ENCODE assay signal across 8 cellular contexts in genomic region chr10:91797874-91798735, GRCh38. TPM values are rescaled to one million over a fixed set of nuclear protein-coding genes. Genes with fewer than 3 reads are reported as not detected.
DNase-seq lines count a peak whose midpoint lies in the region; TF ChIP-seq lines count a peak whose summit lies in the region.

Gene TNKS2, plus strand, starts transcription at chr10:91798426. Its CDS starts 265 bp downstream, at chr10:91798691.

- H3K9me2 ChIP-seq in SK-N-SH = no peaks in the 10 kb centered on the region

- H3K9ac ChIP-seq in SK-N-SH = peak within 1 kb of the TSS; percentile 84

- H3K9me3 Mint-ChIP-seq in HFFc6 = no peaks in the 10 kb centered on the region

- peak within 1 kb of the TSS; percentile 98 for H2AFZ ChIP-seq in SK-N-SH (ENCODE audit: low read depth)

- H3K4me1 ChIP-seq in SK-N-SH (ENCODE audit: control insufficient read depth in 1 of 2, insufficient read depth in 2 of 2, low read depth in 1 of 2, low read length in 1 of 2) = peaks cover 5 to 10% of the 10 kb centered on the region in 2 experiments; a peak in 3 of 4 replicates

- peak in 1 of 2 experiments; percentile 25; a peak in 1 of 4 replicates for TF ChIP-seq EP300 in SK-N-SH (IDR thresholded peaks at IDR 0.05; ENCODE audit: borderline replicate concordance in 1 of 2, low read depth in 1 of 2, low read length in 1 of 2)

- CTCF ChIA-PET in SK-N-SH (lab: Yijun Ruan, JAX) = interaction anchor here (1.4 to 1.7 kb wide), 3 partner anchors 40 to 115 kb away, joined by 3 to 7 read pairs (median 4); partner anchors contain the start of gene FGFBP3

- H3K27me3 ChIP-seq in GM06990 (replicated peaks; ENCODE audit: control insufficient read depth, insufficient read depth, low read length) (no peaks in the 10 kb centered on the region), SK-N-SH (ENCODE audit: insufficient read depth) (no peaks in the 10 kb centered on the region)

- peak; percentile 97 for DNase-seq in GM06990 (ENCODE audit: extremely low read depth, insufficient read length)
- peak; percentile 87 for DNase-seq in HFFc6
- DNase-seq in NB4 (ENCODE audit: low read depth) = peak; percentile 98
- peak; percentile 99 for DNase-seq in SK-N-SH
- peak; percentile 90 for DNase-seq in activated naive CD4-positive, alpha-beta T cell treated with anti-CD3 and anti-CD28 coated beads, Interleukin-2, amount 50 U/mL, for 16 hours
- peak; percentile 94 for DNase-seq in germinal center (ENCODE audit: low spot score)
- DNase-seq in non-pigmented ciliary epithelial cell (ENCODE audit: low read depth) = peak; percentile 38
- peak; percentile 30 to 96 (median 85) for DNase-seq in substantia nigra (lab: John Stamatoyannopoulos, UW)

- peak within 1 kb of the TSS; percentile 82 to 95 for H3K27ac ChIP-seq in SK-N-SH (ENCODE audit: low read depth in 2 of 2, low read length in 1 of 2)
- peak within 1 kb of the TSS; percentile 72 for H3K27ac ChIP-seq in substantia nigra (ENCODE audit: low read depth, low read length, poor library complexity, severe bottlenecking)

- peaks cover 47% of the 10 kb centered on the region for H3K79me2 ChIP-seq in SK-N-SH (ENCODE audit: insufficient read depth)

- no peaks in the 10 kb centered on the region for H3K27me3 Mint-ChIP-seq in HFFc6 (ENCODE audit: insufficient read depth)

- H3K27ac Mint-ChIP-seq in HFFc6 = peak within 1 kb of the TSS; percentile 86

- peak; percentile 90 for TF ChIP-seq POLR2A in NB4 (IDR thresholded peaks at IDR 0.05; ENCODE audit: extremely low read depth, insufficient read length)

- TF ChIP-seq RAD21 in SK-N-SH (IDR thresholded peaks at IDR 0.05; ENCODE audit: low read length) = no peak

- H3K36me3 Mint-ChIP-seq in HFFc6 (ENCODE audit: low read depth) = peaks cover 16% of the 10 kb centered on the region

- peaks cover 44% of the 10 kb centered on the region for H3K4me1 Mint-ChIP-seq in HFFc6 (ENCODE audit: low read depth)

- H3K36me3 ChIP-seq in GM06990 (ENCODE audit: control insufficient read depth, insufficient read depth, low read length) = no peaks in the 10 kb centered on the region
- peaks cover 8 to 14% of the 10 kb centered on the region in 2 experiments for H3K36me3 ChIP-seq in SK-N-SH (replicated peaks in 1 of 2; ENCODE audit: control insufficient read depth in 1 of 2, insufficient read depth in 2 of 2, low read length in 1 of 2)

- H3F3A ChIP-seq in SK-N-SH (replicated peaks; ENCODE audit: insufficient read depth) = peaks cover 4% of the 10 kb centered on the region

- H3K9me3 ChIP-seq in SK-N-SH = no peaks in the 10 kb centered on the region

- no peak for TF ChIP-seq CTCF in GM06990 (IDR thresholded peaks at IDR 0.05; ENCODE audit: insufficient read depth, low read length, poor library complexity, severe bottlenecking)
- TF ChIP-seq CTCF in HFFc6 (IDR thresholded peaks at IDR 0.05) = no peak
- TF ChIP-seq CTCF in NB4 (IDR thresholded peaks at IDR 0.05; ENCODE audit: low read depth, low read length) = no peak
- TF ChIP-seq CTCF in SK-N-SH (IDR thresholded peaks at IDR 0.05) = no peak

- WGBS in SK-N-SH (ENCODE audit: low lambda C conversion rate) = 5% methylated on average over 18 of the region's 77 CpGs

- H3K4me2 ChIP-seq in SK-N-SH = peak within 1 kb of the TSS; percentile 72

- H3K4me3 ChIP-seq in GM06990 (replicated peaks; ENCODE audit: low read depth, low read length) = peak within 1 kb of the TSS; percentile 74
- peak within 1 kb of the TSS; percentile 95 for H3K4me3 ChIP-seq in NB4 (ENCODE audit: low read depth, low read length)
- H3K4me3 ChIP-seq in SK-N-SH (ENCODE audit: low read depth in 2 of 2, low read length in 1 of 2) = peak within 1 kb of the TSS; percentile 81 to 93

- H3K4me3 Mint-ChIP-seq in HFFc6 = peak within 1 kb of the TSS; percentile 91

- H4K20me1 ChIP-seq in SK-N-SH (ENCODE audit: insufficient read depth) = peaks cover 28% of the 10 kb centered on the region

- POLR2A ChIA-PET in SK-N-SH (lab: Yijun Ruan, JAX) = interaction anchor here (1.0 to 1.6 kb wide), 5 partner anchors 13 to 126 kb away, joined by 3 to 7 read pairs (median 6); partner anchors contain the start of gene BTAF1

TF ChIP-seq in SK-N-SH, 30 proteins besides CTCF, POLR2A, EP300 and RAD21 (continues in another document):
- peak; percentile 94 for TF ChIP-seq POLR2AphosphoS5 (IDR thresholded peaks at IDR 0.05; ENCODE audit: low read depth, low read length)
- TF ChIP-seq JUND (IDR thresholded peaks at IDR 0.05) = no peak
- no peak for TF ChIP-seq REST (IDR thresholded peaks at IDR 0.05; ENCODE audit: low read depth, low read length)
- no peak for TF ChIP-seq ZBTB33 (IDR thresholded peaks at IDR 0.05; ENCODE audit: borderline replicate concordance, low read depth)
- TF ChIP-seq GABPA (IDR thresholded peaks at IDR 0.05; ENCODE audit: low read depth) = 0 out of 2 replicates have a peak, but pooled peaks have one; percentile 31
- peak; percentile 48; the same call in 1 of the 2 replicates for TF ChIP-seq SIN3A (IDR thresholded peaks at IDR 0.05; ENCODE audit: borderline replicate concordance, low read depth, low read length)
- TF ChIP-seq TAF1 (IDR thresholded peaks at IDR 0.05; ENCODE audit: borderline replicate concordance, low read depth, low read length) = peak; percentile 56; the same call in 1 of the 2 replicates
- TF ChIP-seq RCOR1 (IDR thresholded peaks at IDR 0.05; ENCODE audit: low read length) = 0 out of 2 replicates have a peak, but pooled peaks have one; percentile 30
- no peak for TF ChIP-seq ELF1 (IDR thresholded peaks at IDR 0.05)
- TF ChIP-seq YY1 (IDR thresholded peaks at IDR 0.05; ENCODE audit: low read depth) = peak; percentile 86
- no peak for TF ChIP-seq MEF2A (IDR thresholded peaks at IDR 0.05; ENCODE audit: borderline replicate concordance, low read depth)
- no peak for TF ChIP-seq TCF12 (IDR thresholded peaks at IDR 0.05)
- TF ChIP-seq USF1 (IDR thresholded peaks at IDR 0.05; ENCODE audit: borderline replicate concordance, low read depth) = peak; percentile 93
- no peak for TF ChIP-seq FOXM1 (IDR thresholded peaks at IDR 0.05; ENCODE audit: low read depth)
- TF ChIP-seq EZH2phosphoT487 (IDR thresholded peaks at IDR 0.05; ENCODE audit: borderline replicate concordance, low read depth) = no peak
- TF ChIP-seq GATA2 (CRISPR knock-in tag; IDR thresholded peaks at IDR 0.05) = no peak
- TF ChIP-seq FOXJ3 (CRISPR knock-in tag; IDR thresholded peaks at IDR 0.05) = no peak
- no peak for TF ChIP-seq NFIC (IDR thresholded peaks at IDR 0.05; ENCODE audit: borderline replicate concordance)
- TF ChIP-seq NRF1 (IDR thresholded peaks at IDR 0.05; ENCODE audit: low read depth, low read length) = peak; percentile 93
- TF ChIP-seq CHD2 (IDR thresholded peaks at IDR 0.05; ENCODE audit: low read length, partially characterized antibody) = peak; percentile 21
- TF ChIP-seq FOSL2 (IDR thresholded peaks at IDR 0.05; ENCODE audit: borderline replicate concordance, low read depth) = no peak
- no peak for TF ChIP-seq RFX5 (IDR thresholded peaks at IDR 0.05; ENCODE audit: low read length)

RNA-seq across cellular contexts. Expression of gene TNKS2, which starts in this region (rescaled TPM):
- total RNA-seq in HFFc6 (2021; fragmentation: NEBNext Ultra II Directional; extraction: Animal tissue kit (Norgen Biotek cat#: 25700)) = 10 to 100 TPM; 31.2 to 36.3 (median 34.7) TPM
- 12.5 and 18.1 TPM in 2 replicates for polyA plus RNA-seq in SK-N-SH (2012; rRNA removed)
- polyA plus RNA-seq in SK-N-SH (2012; cell fraction: cytosol; rRNA removed) = 16.3 and 17.7 TPM in 2 replicates
- 10.6 and 21.8 TPM in 2 replicates for polyA plus RNA-seq in SK-N-SH (2012; cell fraction: nucleus; rRNA removed)

Comparison
In these comparisons a context has a peak if more than half of its experiments do, and no peak if none do; other contexts are left out.
1. Peak in every context shown above with its lines: DNase-seq, H3K4me3 ChIP-seq and H3K27ac ChIP-seq.
2. DNase-seq: peak in every context shown above with its lines; median percentile 99 in SK-N-SH; 98 in NB4; 97 in GM06990; 94 in germinal center; 90 in activated naive CD4-positive, alpha-beta T cell treated with anti-CD3 and anti-CD28 coated beads, Interleukin-2, amount 50 U/mL, for 16 hours; 87 in HFFc6; 85 in substantia nigra; 38 in non-pigmented ciliary epithelial cell.